In the genomic region with DNA sequence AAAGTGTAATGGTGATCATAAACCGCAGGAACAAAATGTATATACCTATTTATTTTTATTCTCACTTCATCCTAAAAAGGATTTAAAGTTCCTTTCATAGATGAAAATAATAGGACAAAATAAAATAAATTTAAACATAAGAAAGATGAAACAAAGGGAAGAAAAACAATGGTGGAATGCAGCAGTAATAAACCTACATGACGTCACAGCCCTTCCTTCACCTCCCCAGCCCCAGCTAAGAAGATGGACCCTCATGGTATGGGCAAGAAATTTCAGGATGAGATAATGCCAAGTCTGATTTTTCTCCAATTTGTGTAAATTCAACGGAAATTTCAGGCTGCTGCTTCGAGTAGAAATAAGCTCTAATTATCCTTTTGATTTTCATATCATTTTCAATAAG, we compare ENCODE assay signal across 27 cellular contexts.
"Had no signal": no experiment of that assay in that cellular context is flagged by ENCODE, and none has a peak within 500 bp of the region (broad histone marks: within the 10 kb centered on the region; RNA-seq: fewer than 3 reads in every experiment).

No MANE protein-coding gene starts in this region.

- H3K27ac Mint-ChIP-seq: mesothelial cell of epicardium; naive B cell; natural killer cell; stimulated activated memory B cell treated with anti-CD40 and anti-IgM and Interleukin-4, amounts not matched to agents 10 μg/mL and 1 μg/mL and 100 μg/mL, for 72 hours; stimulated activated naive CD8-positive, alpha-beta T cell treated with anti-CD3 and anti-CD28 coated beads, Interleukin-15, amount 100 ng/mL, for 72 hours; type B pancreatic cell had no signal

- H3K4me1 Mint-ChIP-seq: naive B cell; natural killer cell; stimulated activated memory B cell treated with anti-CD40 and anti-IgM and Interleukin-4, amounts not matched to agents 10 μg/mL and 1 μg/mL and 100 μg/mL, for 72 hours; stimulated activated naive CD8-positive, alpha-beta T cell treated with anti-CD3 and anti-CD28 coated beads, Interleukin-15, amount 100 ng/mL, for 72 hours had no signal

- FAIRE-seq: kidney, pancreas had no signal

- H3K9me3 ChIP-seq: left lung, lower lobe of right lung, pancreas, prostate gland, tibial nerve, uterus had no signal

- H3K4me1 ChIP-seq: left lung, lower lobe of right lung, pancreas, prostate gland, uterus had no signal

- H3K27me3 Mint-ChIP-seq: stimulated activated naive CD8-positive, alpha-beta T cell treated with anti-CD3 and anti-CD28 coated beads, Interleukin-15, amount 100 ng/mL, for 72 hours; type B pancreatic cell had no signal

- H3K36me3 Mint-ChIP-seq: mesothelial cell of epicardium; naive B cell; natural killer cell; stimulated activated memory B cell treated with anti-CD40 and anti-IgM and Interleukin-4, amounts not matched to agents 10 μg/mL and 1 μg/mL and 100 μg/mL, for 72 hours; type B pancreatic cell had no signal

- H3K27me3 ChIP-seq: hepatocyte, left lung, pancreas, tibial nerve, uterus had no signal

- H3K9me3 Mint-ChIP-seq: type B pancreatic cell had no signal

- H3K4me3 ChIP-seq: hepatocyte, left lung, lower lobe of right lung, pancreas, prostate gland, smooth muscle cell, tibial nerve, uterus had no signal

- H3K27ac ChIP-seq: hepatocyte, left lung, lower lobe of right lung, pancreas, prostate gland, uterus had no signal

- ATAC-seq: left colon; left lung; lower lobe of right lung; natural killer cell; pancreas; right cardiac atrium; stimulated activated memory B cell treated with anti-CD40 and anti-IgM and Interleukin-4, amounts not matched to agents 10 μg/mL and 1 μg/mL and 100 μg/mL, for 72 hours; stimulated activated naive CD8-positive, alpha-beta T cell treated with anti-CD3 and anti-CD28 coated beads, Interleukin-15, amount 100 ng/mL, for 72 hours had no signal

- H3K4me3 Mint-ChIP-seq: mesothelial cell of epicardium; naive B cell; natural killer cell; stimulated activated memory B cell treated with anti-CD40 and anti-IgM and Interleukin-4, amounts not matched to agents 10 μg/mL and 1 μg/mL and 100 μg/mL, for 72 hours; stimulated activated naive CD8-positive, alpha-beta T cell treated with anti-CD3 and anti-CD28 coated beads, Interleukin-15, amount 100 ng/mL, for 72 hours; type B pancreatic cell had no signal

- DNase-seq: kidney; left colon; left lung; lower lobe of right lung; mammary epithelial cell; mesendoderm; naive B cell; natural killer cell; pancreas; posterior cingulate gyrus; retina; right cardiac atrium; stimulated activated CD4-positive, alpha-beta T cell treated with anti-CD3 and anti-CD28 coated beads, Interleukin-1b, Interleukin-23, amount 100 ng/mL, for 48 hours; stimulated activated CD4-positive, alpha-beta T cell treated with anti-CD3 and anti-CD28 coated beads, Interleukin-2, amount 100 ng/mL, for 48 hours; stimulated activated CD4-positive, alpha-beta T cell treated with anti-CD3 and anti-CD28 coated beads, Interleukin-4, amount 100 ng/mL, for 4 hours; stimulated activated CD8-positive, alpha-beta memory T cell treated with anti-CD3 and anti-CD28 coated beads, Interleukin-4, amount 100 ng/mL, for 48 hours; stimulated activated naive CD4-positive, alpha-beta T cell treated with Interleukin-2 at 50 U/mL for 16 hours; stimulated activated naive CD8-positive, alpha-beta T cell treated with anti-CD3 and anti-CD28 coated beads, Interleukin-15, amount 100 ng/mL, for 72 hours; substantia nigra; uterus had no signal

- H3K36me3 ChIP-seq: left lung, lower lobe of right lung, pancreas, prostate gland, tibial nerve, uterus had no signal

- H3K4me2 ChIP-seq: hepatocyte, smooth muscle cell had no signal

- H2AFZ ChIP-seq: hepatocyte had no signal

- H3K79me2 ChIP-seq: hepatocyte had no signal
